ENCODE assay signal across 2 cellular contexts in the genomic region with DNA sequence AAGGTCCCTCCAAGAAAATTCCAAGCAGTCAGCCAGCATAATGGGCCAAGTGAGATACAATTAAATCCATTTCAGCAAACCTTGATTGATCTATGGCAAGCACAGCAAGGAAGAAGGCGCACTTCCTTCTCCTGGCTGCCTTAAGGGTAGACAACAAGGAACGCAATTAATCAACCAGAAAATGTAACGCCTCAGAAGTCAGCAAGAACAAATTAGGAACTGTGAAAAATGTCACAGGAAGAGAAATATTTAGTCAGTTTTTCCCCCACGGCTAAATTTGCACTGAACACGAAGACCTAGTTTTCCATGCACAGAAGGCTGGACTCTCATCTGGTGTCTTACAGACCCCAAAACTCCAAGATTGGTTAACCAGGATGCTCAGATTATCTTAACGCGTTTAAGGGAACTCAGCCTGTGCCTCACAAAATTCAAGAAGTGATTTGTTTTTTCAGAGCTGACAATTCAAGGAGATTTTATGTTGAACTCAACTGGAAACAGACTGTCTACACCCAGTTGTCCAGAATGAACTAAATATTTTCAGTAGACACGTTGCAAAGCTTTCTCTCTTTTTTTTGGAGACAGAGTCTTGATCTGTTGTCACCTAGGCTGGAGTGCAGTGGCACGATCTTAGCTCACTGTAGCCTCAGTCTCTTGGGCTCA.
TF ChIP-seq lines count a peak whose summit lies in the region.

No MANE protein-coding gene starts in this region.

TF ChIP-seq in HepG2, 621 proteins besides CTCF, POLR2A, EP300 and RAD21:
- TF ChIP-seq ZNF143 (CRISPR knock-in tag; IDR thresholded peaks at IDR 0.05) (no peak), ZNF260 (CRISPR knock-in tag; IDR thresholded peaks at IDR 0.05; ENCODE audit: borderline replicate concordance, low read depth) (no peak), BORCS8-MEF2B (CRISPR knock-in tag; IDR thresholded peaks at IDR 0.05) (no peak)
- TF ChIP-seq, protein P1, sequence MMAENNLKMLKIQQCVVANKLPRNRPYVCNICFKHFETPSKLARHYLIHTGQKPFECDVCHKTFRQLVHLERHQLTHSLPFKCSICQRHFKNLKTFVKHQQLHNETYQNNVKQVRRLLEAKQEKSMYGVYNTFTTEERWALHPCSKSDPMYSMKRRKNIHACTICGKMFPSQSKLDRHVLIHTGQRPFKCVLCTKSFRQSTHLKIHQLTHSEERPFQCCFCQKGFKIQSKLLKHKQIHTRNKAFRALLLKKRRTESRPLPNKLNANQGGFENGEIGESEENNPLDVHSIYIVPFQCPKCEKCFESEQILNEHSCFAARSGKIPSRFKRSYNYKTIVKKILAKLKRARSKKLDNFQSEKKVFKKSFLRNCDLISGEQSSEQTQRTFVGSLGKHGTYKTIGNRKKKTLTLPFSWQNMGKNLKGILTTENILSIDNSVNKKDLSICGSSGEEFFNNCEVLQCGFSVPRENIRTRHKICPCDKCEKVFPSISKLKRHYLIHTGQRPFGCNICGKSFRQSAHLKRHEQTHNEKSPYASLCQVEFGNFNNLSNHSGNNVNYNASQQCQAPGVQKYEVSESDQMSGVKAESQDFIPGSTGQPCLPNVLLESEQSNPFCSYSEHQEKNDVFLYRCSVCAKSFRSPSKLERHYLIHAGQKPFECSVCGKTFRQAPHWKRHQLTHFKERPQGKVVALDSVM (CRISPR knock-in tag; IDR thresholded peaks at IDR 0.05) = 0 out of 2 replicates have a peak, but pooled peaks have one; percentile 35
TF ChIP-seq in HepG2: peak in this region for 1.

TF ChIP-seq in HEK293T, 16 proteins besides CTCF, POLR2A, EP300 and RAD21:
- TF ChIP-seq TARDBP (IDR thresholded peaks at IDR 0.05) = no peak
- TF ChIP-seq NFRKB (IDR thresholded peaks at IDR 0.05) = no peak
- TF ChIP-seq CTBP1 (IDR thresholded peaks at IDR 0.05; ENCODE audit: borderline replicate concordance) = no peak
- no peak for TF ChIP-seq ARNT (IDR thresholded peaks at IDR 0.05)
- TF ChIP-seq L3MBTL2 (conservative IDR thresholded peaks at IDR 0.05) = no peak
- TF ChIP-seq LEF1 (IDR thresholded peaks at IDR 0.05; ENCODE audit: borderline replicate concordance) = no peak
- TF ChIP-seq PKNOX1 (IDR thresholded peaks at IDR 0.05) = no peak
- TF ChIP-seq ELF4 (IDR thresholded peaks at IDR 0.05) = no peak
- no peak for TF ChIP-seq SUZ12 (IDR thresholded peaks at IDR 0.05)
- TF ChIP-seq FOXK2 (IDR thresholded peaks at IDR 0.05) = no peak
- TF ChIP-seq SP1 (IDR thresholded peaks at IDR 0.05) = no peak
- no peak for TF ChIP-seq HDGF (IDR thresholded peaks at IDR 0.05; ENCODE audit: borderline replicate concordance)
- TF ChIP-seq FOXM1 (IDR thresholded peaks at IDR 0.05; ENCODE audit: borderline replicate concordance) = no peak
- no peak for TF ChIP-seq ZNF384 (IDR thresholded peaks at IDR 0.05)
- no peak for TF ChIP-seq BHLHE40 (IDR thresholded peaks at IDR 0.05; ENCODE audit: borderline replicate concordance)
- no peak for TF ChIP-seq FOXA1 (IDR thresholded peaks at IDR 0.05)
TF ChIP-seq in HEK293T: peak in this region for 0.
